1 cellular context compared by ENCODE assay signal in genomic region chr12:71503579-71504470, GRCh38.
TF ChIP-seq lines count a peak whose summit lies in the region.

No MANE protein-coding gene starts in this region.

TF ChIP-seq in H1, 55 proteins besides CTCF, POLR2A, EP300 and RAD21 (continued from another document):
- TF ChIP-seq CHD7 (IDR thresholded peaks at IDR 0.05; ENCODE audit: insufficient replicate concordance, low read length): no peak
- no peak for TF ChIP-seq ZNF274 (IDR thresholded peaks at IDR 0.05; ENCODE audit: borderline replicate concordance, extremely low read depth, low read length)
- TF ChIP-seq SIX5 (IDR thresholded peaks at IDR 0.05; ENCODE audit: low read depth, low read length): no peak
- no peak for TF ChIP-seq KDM5A (IDR thresholded peaks at IDR 0.05; ENCODE audit: low read length)
- TF ChIP-seq POU5F1 (IDR thresholded peaks at IDR 0.05; ENCODE audit: low read depth, low read length): no peak
- no peak for TF ChIP-seq SUZ12 (IDR thresholded peaks at IDR 0.05; ENCODE audit: low read length)
- no peak for TF ChIP-seq EGR1 (IDR thresholded peaks at IDR 0.05; ENCODE audit: borderline replicate concordance, low read depth, low read length)
